In the genomic region with DNA sequence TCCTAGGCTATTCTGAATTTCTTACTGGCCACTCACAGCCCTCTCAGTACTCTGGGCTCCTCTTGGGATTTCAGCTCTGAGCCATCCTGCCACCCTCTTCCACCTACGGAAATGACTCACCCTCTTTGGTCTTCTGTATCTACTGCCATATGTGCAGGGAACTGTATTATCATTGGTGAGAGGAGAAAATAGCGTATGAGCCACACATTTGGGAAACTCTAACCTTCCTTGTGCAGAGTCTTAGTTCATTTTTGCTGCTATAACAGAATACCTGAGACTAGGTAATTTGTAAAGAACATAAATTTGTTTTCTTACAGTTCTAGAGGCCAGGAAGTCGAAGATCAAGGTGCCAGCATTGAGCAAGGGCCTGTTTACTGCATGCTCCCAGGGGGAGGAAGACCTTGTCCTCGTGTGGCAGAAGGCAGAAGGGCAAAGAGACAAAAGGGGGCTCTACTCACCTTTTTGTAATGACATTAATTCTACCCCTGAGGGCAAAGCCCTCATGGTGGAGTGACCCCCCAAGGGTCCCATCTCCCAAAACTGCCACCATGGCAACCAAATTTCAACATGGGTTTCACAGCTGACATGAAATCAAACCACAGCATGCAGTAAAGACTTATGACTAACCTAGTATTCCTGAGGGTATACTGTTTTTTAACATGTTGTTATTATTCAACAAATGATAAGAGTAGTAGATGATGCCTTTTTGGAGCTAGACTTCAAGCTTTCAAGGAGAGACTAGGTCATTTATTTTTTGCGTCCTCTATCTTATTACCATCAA, we compare ENCODE assay signal across 1 cellular context.
TF ChIP-seq lines count a peak whose summit lies in the region.

No MANE protein-coding gene starts in this region.

TF ChIP-seq in K562, 482 proteins besides CTCF, POLR2A, EP300 and RAD21 (continued from another document and continues in another):
- TF ChIP-seq, protein P1, sequence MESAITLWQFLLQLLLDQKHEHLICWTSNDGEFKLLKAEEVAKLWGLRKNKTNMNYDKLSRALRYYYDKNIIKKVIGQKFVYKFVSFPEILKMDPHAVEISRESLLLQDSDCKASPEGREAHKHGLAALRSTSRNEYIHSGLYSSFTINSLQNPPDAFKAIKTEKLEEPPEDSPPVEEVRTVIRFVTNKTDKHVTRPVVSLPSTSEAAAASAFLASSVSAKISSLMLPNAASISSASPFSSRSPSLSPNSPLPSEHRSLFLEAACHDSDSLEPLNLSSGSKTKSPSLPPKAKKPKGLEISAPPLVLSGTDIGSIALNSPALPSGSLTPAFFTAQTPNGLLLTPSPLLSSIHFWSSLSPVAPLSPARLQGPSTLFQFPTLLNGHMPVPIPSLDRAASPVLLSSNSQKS (CRISPR knock-in tag; IDR thresholded peaks at IDR 0.05), result no peak
- no peak for TF ChIP-seq ZNF263 (CRISPR knock-in tag; IDR thresholded peaks at IDR 0.05; ENCODE audit: borderline replicate concordance)
- TF ChIP-seq SP1 (CRISPR knock-in tag; IDR thresholded peaks at IDR 0.05), result no peak
- TF ChIP-seq, protein P2, sequence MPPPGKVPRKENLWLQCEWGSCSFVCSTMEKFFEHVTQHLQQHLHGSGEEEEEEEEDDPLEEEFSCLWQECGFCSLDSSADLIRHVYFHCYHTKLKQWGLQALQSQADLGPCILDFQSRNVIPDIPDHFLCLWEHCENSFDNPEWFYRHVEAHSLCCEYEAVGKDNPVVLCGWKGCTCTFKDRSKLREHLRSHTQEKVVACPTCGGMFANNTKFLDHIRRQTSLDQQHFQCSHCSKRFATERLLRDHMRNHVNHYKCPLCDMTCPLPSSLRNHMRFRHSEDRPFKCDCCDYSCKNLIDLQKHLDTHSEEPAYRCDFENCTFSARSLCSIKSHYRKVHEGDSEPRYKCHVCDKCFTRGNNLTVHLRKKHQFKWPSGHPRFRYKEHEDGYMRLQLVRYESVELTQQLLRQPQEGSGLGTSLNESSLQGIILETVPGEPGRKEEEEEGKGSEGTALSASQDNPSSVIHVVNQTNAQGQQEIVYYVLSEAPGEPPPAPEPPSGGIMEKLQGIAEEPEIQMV (tag; conservative IDR thresholded peaks at IDR 0.05; ENCODE audit: low read depth), result no peak
- TF ChIP-seq, protein P3, sequence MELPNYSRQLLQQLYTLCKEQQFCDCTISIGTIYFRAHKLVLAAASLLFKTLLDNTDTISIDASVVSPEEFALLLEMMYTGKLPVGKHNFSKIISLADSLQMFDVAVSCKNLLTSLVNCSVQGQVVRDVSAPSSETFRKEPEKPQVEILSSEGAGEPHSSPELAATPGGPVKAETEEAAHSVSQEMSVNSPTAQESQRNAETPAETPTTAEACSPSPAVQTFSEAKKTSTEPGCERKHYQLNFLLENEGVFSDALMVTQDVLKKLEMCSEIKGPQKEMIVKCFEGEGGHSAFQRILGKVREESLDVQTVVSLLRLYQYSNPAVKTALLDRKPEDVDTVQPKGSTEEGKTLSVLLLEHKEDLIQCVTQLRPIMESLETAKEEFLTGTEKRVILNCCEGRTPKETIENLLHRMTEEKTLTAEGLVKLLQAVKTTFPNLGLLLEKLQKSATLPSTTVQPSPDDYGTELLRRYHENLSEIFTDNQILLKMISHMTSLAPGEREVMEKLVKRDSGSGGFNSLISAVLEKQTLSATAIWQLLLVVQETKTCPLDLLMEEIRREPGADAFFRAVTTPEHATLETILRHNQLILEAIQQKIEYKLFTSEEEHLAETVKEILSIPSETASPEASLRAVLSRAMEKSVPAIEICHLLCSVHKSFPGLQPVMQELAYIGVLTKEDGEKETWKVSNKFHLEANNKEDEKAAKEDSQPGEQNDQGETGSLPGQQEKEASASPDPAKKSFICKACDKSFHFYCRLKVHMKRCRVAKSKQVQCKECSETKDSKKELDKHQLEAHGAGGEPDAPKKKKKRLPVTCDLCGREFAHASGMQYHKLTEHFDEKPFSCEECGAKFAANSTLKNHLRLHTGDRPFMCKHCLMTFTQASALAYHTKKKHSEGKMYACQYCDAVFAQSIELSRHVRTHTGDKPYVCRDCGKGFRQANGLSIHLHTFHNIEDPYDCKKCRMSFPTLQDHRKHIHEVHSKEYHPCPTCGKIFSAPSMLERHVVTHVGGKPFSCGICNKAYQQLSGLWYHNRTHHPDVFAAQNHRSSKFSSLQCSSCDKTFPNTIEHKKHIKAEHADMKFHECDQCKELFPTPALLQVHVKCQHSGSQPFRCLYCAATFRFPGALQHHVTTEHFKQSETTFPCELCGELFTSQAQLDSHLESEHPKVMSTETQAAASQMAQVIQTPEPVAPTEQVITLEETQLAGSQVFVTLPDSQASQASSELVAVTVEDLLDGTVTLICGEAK (IDR thresholded peaks at IDR 0.05), result no peak
- TF ChIP-seq, protein P3 (CRISPR knock-in tag; IDR thresholded peaks at IDR 0.05), result no peak
- TF ChIP-seq, protein P4, sequence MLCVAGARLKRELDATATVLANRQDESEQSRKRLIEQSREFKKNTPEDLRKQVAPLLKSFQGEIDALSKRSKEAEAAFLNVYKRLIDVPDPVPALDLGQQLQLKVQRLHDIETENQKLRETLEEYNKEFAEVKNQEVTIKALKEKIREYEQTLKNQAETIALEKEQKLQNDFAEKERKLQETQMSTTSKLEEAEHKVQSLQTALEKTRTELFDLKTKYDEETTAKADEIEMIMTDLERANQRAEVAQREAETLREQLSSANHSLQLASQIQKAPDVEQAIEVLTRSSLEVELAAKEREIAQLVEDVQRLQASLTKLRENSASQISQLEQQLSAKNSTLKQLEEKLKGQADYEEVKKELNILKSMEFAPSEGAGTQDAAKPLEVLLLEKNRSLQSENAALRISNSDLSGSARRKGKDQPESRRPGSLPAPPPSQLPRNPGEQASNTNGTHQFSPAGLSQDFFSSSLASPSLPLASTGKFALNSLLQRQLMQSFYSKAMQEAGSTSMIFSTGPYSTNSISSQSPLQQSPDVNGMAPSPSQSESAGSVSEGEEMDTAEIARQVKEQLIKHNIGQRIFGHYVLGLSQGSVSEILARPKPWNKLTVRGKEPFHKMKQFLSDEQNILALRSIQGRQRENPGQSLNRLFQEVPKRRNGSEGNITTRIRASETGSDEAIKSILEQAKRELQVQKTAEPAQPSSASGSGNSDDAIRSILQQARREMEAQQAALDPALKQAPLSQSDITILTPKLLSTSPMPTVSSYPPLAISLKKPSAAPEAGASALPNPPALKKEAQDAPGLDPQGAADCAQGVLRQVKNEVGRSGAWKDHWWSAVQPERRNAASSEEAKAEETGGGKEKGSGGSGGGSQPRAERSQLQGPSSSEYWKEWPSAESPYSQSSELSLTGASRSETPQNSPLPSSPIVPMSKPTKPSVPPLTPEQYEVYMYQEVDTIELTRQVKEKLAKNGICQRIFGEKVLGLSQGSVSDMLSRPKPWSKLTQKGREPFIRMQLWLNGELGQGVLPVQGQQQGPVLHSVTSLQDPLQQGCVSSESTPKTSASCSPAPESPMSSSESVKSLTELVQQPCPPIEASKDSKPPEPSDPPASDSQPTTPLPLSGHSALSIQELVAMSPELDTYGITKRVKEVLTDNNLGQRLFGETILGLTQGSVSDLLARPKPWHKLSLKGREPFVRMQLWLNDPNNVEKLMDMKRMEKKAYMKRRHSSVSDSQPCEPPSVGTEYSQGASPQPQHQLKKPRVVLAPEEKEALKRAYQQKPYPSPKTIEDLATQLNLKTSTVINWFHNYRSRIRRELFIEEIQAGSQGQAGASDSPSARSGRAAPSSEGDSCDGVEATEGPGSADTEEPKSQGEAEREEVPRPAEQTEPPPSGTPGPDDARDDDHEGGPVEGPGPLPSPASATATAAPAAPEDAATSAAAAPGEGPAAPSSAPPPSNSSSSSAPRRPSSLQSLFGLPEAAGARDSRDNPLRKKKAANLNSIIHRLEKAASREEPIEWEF (CRISPR knock-in tag; IDR thresholded peaks at IDR 0.05), result no peak
- TF ChIP-seq, protein P5, sequence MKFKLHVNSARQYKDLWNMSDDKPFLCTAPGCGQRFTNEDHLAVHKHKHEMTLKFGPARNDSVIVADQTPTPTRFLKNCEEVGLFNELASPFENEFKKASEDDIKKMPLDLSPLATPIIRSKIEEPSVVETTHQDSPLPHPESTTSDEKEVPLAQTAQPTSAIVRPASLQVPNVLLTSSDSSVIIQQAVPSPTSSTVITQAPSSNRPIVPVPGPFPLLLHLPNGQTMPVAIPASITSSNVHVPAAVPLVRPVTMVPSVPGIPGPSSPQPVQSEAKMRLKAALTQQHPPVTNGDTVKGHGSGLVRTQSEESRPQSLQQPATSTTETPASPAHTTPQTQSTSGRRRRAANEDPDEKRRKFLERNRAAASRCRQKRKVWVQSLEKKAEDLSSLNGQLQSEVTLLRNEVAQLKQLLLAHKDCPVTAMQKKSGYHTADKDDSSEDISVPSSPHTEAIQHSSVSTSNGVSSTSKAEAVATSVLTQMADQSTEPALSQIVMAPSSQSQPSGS (CRISPR knock-in tag; IDR thresholded peaks at IDR 0.05), result no peak
- no peak for TF ChIP-seq NFYB (IDR thresholded peaks at IDR 0.05; ENCODE audit: extremely low read depth, insufficient read length)
- no peak for TF ChIP-seq ARNT (IDR thresholded peaks at IDR 0.05)
- TF ChIP-seq RBM22 (IDR thresholded peaks at IDR 0.05; ENCODE audit: low read depth, low read length, poor library complexity, severe bottlenecking), result no peak
- 0 out of 4 replicates have a peak, but pooled peaks of 1 of the 2 experiments have one; percentile 28 for TF ChIP-seq NRF1 (conservative IDR thresholded peaks at IDR 0.05 in 1 of 2, IDR thresholded peaks at IDR 0.05 in 1 of 2)
- no peak for TF ChIP-seq PHB2 (IDR thresholded peaks at IDR 0.05; ENCODE audit: low read depth)
- TF ChIP-seq POLR2H (tag; IDR thresholded peaks at IDR 0.05; ENCODE audit: low read depth), result no peak
- TF ChIP-seq, protein P6, sequence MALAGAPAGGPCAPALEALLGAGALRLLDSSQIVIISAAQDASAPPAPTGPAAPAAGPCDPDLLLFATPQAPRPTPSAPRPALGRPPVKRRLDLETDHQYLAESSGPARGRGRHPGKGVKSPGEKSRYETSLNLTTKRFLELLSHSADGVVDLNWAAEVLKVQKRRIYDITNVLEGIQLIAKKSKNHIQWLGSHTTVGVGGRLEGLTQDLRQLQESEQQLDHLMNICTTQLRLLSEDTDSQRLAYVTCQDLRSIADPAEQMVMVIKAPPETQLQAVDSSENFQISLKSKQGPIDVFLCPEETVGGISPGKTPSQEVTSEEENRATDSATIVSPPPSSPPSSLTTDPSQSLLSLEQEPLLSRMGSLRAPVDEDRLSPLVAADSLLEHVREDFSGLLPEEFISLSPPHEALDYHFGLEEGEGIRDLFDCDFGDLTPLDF (CRISPR knock-in tag; IDR thresholded peaks at IDR 0.05), result no peak
- no peak; the same call in 1 of the 2 replicates for TF ChIP-seq PML (IDR thresholded peaks at IDR 0.05; ENCODE audit: low read length)
- TF ChIP-seq SMARCA5 (IDR thresholded peaks at IDR 0.05), result no peak
- TF ChIP-seq, protein P7, sequence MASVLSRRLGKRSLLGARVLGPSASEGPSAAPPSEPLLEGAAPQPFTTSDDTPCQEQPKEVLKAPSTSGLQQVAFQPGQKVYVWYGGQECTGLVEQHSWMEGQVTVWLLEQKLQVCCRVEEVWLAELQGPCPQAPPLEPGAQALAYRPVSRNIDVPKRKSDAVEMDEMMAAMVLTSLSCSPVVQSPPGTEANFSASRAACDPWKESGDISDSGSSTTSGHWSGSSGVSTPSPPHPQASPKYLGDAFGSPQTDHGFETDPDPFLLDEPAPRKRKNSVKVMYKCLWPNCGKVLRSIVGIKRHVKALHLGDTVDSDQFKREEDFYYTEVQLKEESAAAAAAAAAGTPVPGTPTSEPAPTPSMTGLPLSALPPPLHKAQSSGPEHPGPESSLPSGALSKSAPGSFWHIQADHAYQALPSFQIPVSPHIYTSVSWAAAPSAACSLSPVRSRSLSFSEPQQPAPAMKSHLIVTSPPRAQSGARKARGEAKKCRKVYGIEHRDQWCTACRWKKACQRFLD (CRISPR knock-in tag; IDR thresholded peaks at IDR 0.05), result no peak
- no peak for TF ChIP-seq NFRKB (IDR thresholded peaks at IDR 0.05; ENCODE audit: low read depth)
- TF ChIP-seq, protein P8, sequence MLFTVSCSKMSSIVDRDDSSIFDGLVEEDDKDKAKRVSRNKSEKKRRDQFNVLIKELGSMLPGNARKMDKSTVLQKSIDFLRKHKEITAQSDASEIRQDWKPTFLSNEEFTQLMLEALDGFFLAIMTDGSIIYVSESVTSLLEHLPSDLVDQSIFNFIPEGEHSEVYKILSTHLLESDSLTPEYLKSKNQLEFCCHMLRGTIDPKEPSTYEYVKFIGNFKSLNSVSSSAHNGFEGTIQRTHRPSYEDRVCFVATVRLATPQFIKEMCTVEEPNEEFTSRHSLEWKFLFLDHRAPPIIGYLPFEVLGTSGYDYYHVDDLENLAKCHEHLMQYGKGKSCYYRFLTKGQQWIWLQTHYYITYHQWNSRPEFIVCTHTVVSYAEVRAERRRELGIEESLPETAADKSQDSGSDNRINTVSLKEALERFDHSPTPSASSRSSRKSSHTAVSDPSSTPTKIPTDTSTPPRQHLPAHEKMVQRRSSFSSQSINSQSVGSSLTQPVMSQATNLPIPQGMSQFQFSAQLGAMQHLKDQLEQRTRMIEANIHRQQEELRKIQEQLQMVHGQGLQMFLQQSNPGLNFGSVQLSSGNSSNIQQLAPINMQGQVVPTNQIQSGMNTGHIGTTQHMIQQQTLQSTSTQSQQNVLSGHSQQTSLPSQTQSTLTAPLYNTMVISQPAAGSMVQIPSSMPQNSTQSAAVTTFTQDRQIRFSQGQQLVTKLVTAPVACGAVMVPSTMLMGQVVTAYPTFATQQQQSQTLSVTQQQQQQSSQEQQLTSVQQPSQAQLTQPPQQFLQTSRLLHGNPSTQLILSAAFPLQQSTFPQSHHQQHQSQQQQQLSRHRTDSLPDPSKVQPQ (CRISPR knock-in tag; IDR thresholded peaks at IDR 0.05; ENCODE audit: borderline replicate concordance), result no peak
- TF ChIP-seq ZNF644 (tag; IDR thresholded peaks at IDR 0.05; ENCODE audit: low read depth), result no peak
- no peak for TF ChIP-seq SMAD3 (CRISPR knock-in tag; conservative IDR thresholded peaks at IDR 0.05)
- TF ChIP-seq SRSF1 (IDR thresholded peaks at IDR 0.05; ENCODE audit: low read depth, low read length), result no peak
- TF ChIP-seq MTA3 (IDR thresholded peaks at IDR 0.05; ENCODE audit: borderline replicate concordance), result no peak
- TF ChIP-seq GTF2E2 (tag; IDR thresholded peaks at IDR 0.05), result no peak
- no peak for TF ChIP-seq TAF15 (IDR thresholded peaks at IDR 0.05; ENCODE audit: low read depth, low read length)
- no peak for TF ChIP-seq RBM39 (optimal IDR thresholded peaks at IDR 0.05; ENCODE audit: low read depth, low read length)
- peak; percentile 94 for TF ChIP-seq FOSL1 (tag; conservative IDR thresholded peaks at IDR 0.05)
